1 cellular context compared by ENCODE assay signal in genomic region chr11:77106321-77106720, GRCh38.
TF ChIP-seq lines count a peak whose summit lies in the region.

No MANE protein-coding gene starts in this region.

TF ChIP-seq in H1, 55 proteins besides CTCF, POLR2A, EP300 and RAD21:
- TF ChIP-seq, protein P1, sequence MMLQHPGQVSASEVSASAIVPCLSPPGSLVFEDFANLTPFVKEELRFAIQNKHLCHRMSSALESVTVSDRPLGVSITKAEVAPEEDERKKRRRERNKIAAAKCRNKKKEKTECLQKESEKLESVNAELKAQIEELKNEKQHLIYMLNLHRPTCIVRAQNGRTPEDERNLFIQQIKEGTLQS (IDR thresholded peaks at IDR 0.05; ENCODE audit: insufficient read depth, low read depth, low read length) = no peak
- TF ChIP-seq JUND (IDR thresholded peaks at IDR 0.05; ENCODE audit: low read length) (no peak), POLR2AphosphoS5 (IDR thresholded peaks at IDR 0.05; ENCODE audit: low read depth, low read length) (no peak), CHD1 (IDR thresholded peaks at IDR 0.05; ENCODE audit: low read depth, low read length) (no peak), CTBP2 (IDR thresholded peaks at IDR 0.05; ENCODE audit: borderline replicate concordance, insufficient read depth, insufficient read length, low read length) (no peak), SP1 (IDR thresholded peaks at IDR 0.05; ENCODE audit: low read depth, low read length) (no peak), ZNF274 (IDR thresholded peaks at IDR 0.05; ENCODE audit: borderline replicate concordance, extremely low read depth, low read length) (no peak), RXRA (IDR thresholded peaks at IDR 0.05; ENCODE audit: insufficient read depth, low read depth, low read length) (no peak), CEBPB (IDR thresholded peaks at IDR 0.05; ENCODE audit: low read depth, low read length) (no peak), SIX5 (IDR thresholded peaks at IDR 0.05; ENCODE audit: low read depth, low read length) (no peak), SAP30 (IDR thresholded peaks at IDR 0.05; ENCODE audit: insufficient read depth, insufficient replicate concordance, low read length) (no peak), TAF7 (optimal IDR thresholded peaks at IDR 0.05; ENCODE audit: borderline replicate concordance, low read depth, low read length) (no peak), SIN3A (conservative IDR thresholded peaks at IDR 0.05 in 1 of 2, IDR thresholded peaks at IDR 0.05 in 1 of 2; ENCODE audit: low read depth in 1 of 2, low read length in 2 of 2) (no peak), SP4 (IDR thresholded peaks at IDR 0.05; ENCODE audit: low read length) (no peak), ASH2L (IDR thresholded peaks at IDR 0.05; ENCODE audit: low read length) (no peak)
- TF ChIP-seq, protein P2, sequence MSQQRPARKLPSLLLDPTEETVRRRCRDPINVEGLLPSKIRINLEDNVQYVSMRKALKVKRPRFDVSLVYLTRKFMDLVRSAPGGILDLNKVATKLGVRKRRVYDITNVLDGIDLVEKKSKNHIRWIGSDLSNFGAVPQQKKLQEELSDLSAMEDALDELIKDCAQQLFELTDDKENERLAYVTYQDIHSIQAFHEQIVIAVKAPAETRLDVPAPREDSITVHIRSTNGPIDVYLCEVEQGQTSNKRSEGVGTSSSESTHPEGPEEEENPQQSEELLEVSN (IDR thresholded peaks at IDR 0.05) = no peak
